Comparison of ENCODE assay signal across 20 cellular contexts in genomic region chr2:46564811-46565241, GRCh38. TPM values are rescaled to one million over a fixed set of nuclear protein-coding genes. Genes with fewer than 3 reads are reported as not detected.
A peak's percentile ranks its signal among the peaks of the same experiment; 100 is the strongest.
DNase-seq lines count a peak whose midpoint lies in the region; ATAC-seq, FAIRE-seq and TF ChIP-seq lines count a peak whose summit lies in the region.
"Had no signal": no experiment of that assay in that cellular context is flagged by ENCODE, and none has a peak within 500 bp of the region (broad histone marks: within the 10 kb centered on the region; RNA-seq: fewer than 3 reads in every experiment).

No MANE protein-coding gene starts in this region.

- H3K4me3 Mint-ChIP-seq in HFFc6 = no peak overlapping the region
- no peak overlapping the region for H3K4me3 Mint-ChIP-seq in T-helper 17 cell
- no peak overlapping the region for H3K4me3 Mint-ChIP-seq in activated T-cell treated with anti-CD3 and anti-CD28 coated beads, Interleukin-2, amount 50 U/mL, for 4 hours
- H3K4me3 Mint-ChIP-seq: activated naive CD8-positive, alpha-beta T cell treated with anti-CD3 and anti-CD28 coated beads for 36 hours; nephron progenitor cell; T-helper 1 cell treated with Interleukin-12 subunit alpha and Interleukin-12 subunit beta and Interleukin-4 antibody, amounts not matched to agents 30 μg/mL and 1 μg/mL, for 36 hours had no signal

- H3K27me3 Mint-ChIP-seq in HFFc6 (ENCODE audit: insufficient read depth) (peaks cover 2% of the 10 kb centered on the region), T-helper 17 cell (no peaks in the 10 kb centered on the region)
- H3K27me3 Mint-ChIP-seq in activated T-cell treated with anti-CD3 and anti-CD28 coated beads, Interleukin-2, amount 50 U/mL, for 4 hours (ENCODE audit: low read depth) = no peaks in the 10 kb centered on the region
- H3K27me3 Mint-ChIP-seq: activated naive CD8-positive, alpha-beta T cell treated with anti-CD3 and anti-CD28 coated beads for 36 hours had no signal

- H3K4me1 ChIP-seq in A549 = no peaks in the 10 kb centered on the region
- H3K4me1 ChIP-seq: Caco-2 had no signal

- WGBS in A549 (ENCODE audit: missing lambda C conversion rate) = 59% methylated on average over 3 of the region's 3 CpGs

- ATAC-seq in A549 (peak; percentile 58 to 70; a peak in 4 of 6 replicates), T-helper 17 cell (no peak), left ventricle myocardium superior (peak; percentile 82)
- ATAC-seq in activated T-cell treated with anti-CD3 and anti-CD28 coated beads, Interleukin-2, amount 50 U/mL, for 4 hours = no peak
- ATAC-seq: sciatic nerve had no signal

- peak overlapping the region; percentile 42 for H3K27ac Mint-ChIP-seq in HFFc6
- H3K27ac Mint-ChIP-seq in T-helper 17 cell = peak overlapping the region; percentile 82
- H3K27ac Mint-ChIP-seq: activated naive CD8-positive, alpha-beta T cell treated with anti-CD3 and anti-CD28 coated beads for 36 hours; nephron progenitor cell; T-helper 1 cell treated with Interleukin-12 subunit alpha and Interleukin-12 subunit beta and Interleukin-4 antibody, amounts not matched to agents 30 μg/mL and 1 μg/mL, for 36 hours had no signal

- H3K4me1 Mint-ChIP-seq in HFFc6 (ENCODE audit: low read depth) (peaks cover 33% of the 10 kb centered on the region), T-helper 17 cell (peaks cover 30% of the 10 kb centered on the region)
- peaks cover 41% of the 10 kb centered on the region for H3K4me1 Mint-ChIP-seq in activated T-cell treated with anti-CD3 and anti-CD28 coated beads, Interleukin-2, amount 50 U/mL, for 4 hours (ENCODE audit: low read depth)

- H3K4me3 ChIP-seq in A549 = no peak overlapping the region
- H3K4me3 ChIP-seq: uterus had no signal

- CTCF ChIA-PET in A549 (lab: Yijun Ruan, JAX) (interaction anchor here (1.0 to 4.7 kb wide), 5 partner anchors 10 to 85 kb away, joined by 3 to 28 read pairs (median 6); no protein-coding TSS in a partner anchor), HEK293T (lab: Yijun Ruan, JAX) (interaction anchor here (0.7 kb wide), 1 partner anchor 47 kb away, joined by 5 read pairs; no protein-coding TSS in a partner anchor)

- no peaks in the 10 kb centered on the region for H3K9me3 ChIP-seq in A549
- no peaks in the 10 kb centered on the region for H3K9me3 ChIP-seq in T-helper 17 cell (ENCODE audit: control insufficient read depth, low read length, poor library complexity, severe bottlenecking)
- H3K9me3 ChIP-seq: Caco-2, uterus had no signal

- POLR2A ChIA-PET in A549 (lab: Yijun Ruan, JAX) (no interaction called here), HEK293T (lab: Yijun Ruan, JAX) (interaction anchor here (0.7 kb wide), 1 partner anchor 26 kb away, joined by 3 read pairs; no protein-coding TSS in a partner anchor)

- no peak overlapping the region for H3K27ac ChIP-seq in A549
- H3K27ac ChIP-seq: uterus had no signal

- H3K4me2 ChIP-seq in A549 = no peak overlapping the region

- TF ChIP-seq POLR2A in A549 (IDR thresholded peaks at IDR 0.05; ENCODE audit: low read length) = no peak

- TF ChIP-seq CTCF in A549 (IDR thresholded peaks at IDR 0.05) (no peak), HFFc6 (IDR thresholded peaks at IDR 0.05) (0 out of 2 replicates have a peak, but pooled peaks have one; percentile 31)

- no peak for FAIRE-seq in A549 (lab: Jason Lieb, UNC)
- FAIRE-seq: H54 had no signal

- no peak for TF ChIP-seq RAD21 in A549 (conservative IDR thresholded peaks at IDR 0.05 in 1 of 2, IDR thresholded peaks at IDR 0.05 in 1 of 2)

- H3K36me3 Mint-ChIP-seq in HFFc6 (ENCODE audit: low read depth) = peaks cover 6% of the 10 kb centered on the region; the same call in 1 of the 2 replicates
- H3K36me3 Mint-ChIP-seq in T-helper 17 cell (ENCODE audit: low read depth) = peaks cover 3% of the 10 kb centered on the region
- H3K36me3 Mint-ChIP-seq in activated T-cell treated with anti-CD3 and anti-CD28 coated beads, Interleukin-2, amount 50 U/mL, for 4 hours (ENCODE audit: insufficient read depth) = peaks cover 3% of the 10 kb centered on the region

- TF ChIP-seq EP300 in A549 (IDR thresholded peaks at IDR 0.05) = no peak

- no peaks in the 10 kb centered on the region for H3K9me3 Mint-ChIP-seq in HFFc6
- H3K9me3 Mint-ChIP-seq in activated T-cell treated with anti-CD3 and anti-CD28 coated beads, Interleukin-2, amount 50 U/mL, for 4 hours = no peaks in the 10 kb centered on the region
- H3K9me3 Mint-ChIP-seq: activated naive CD8-positive, alpha-beta T cell treated with anti-CD3 and anti-CD28 coated beads for 36 hours; nephron progenitor cell; T-helper 1 cell treated with Interleukin-12 subunit alpha and Interleukin-12 subunit beta and Interleukin-4 antibody, amounts not matched to agents 30 μg/mL and 1 μg/mL, for 36 hours had no signal

- intact Hi-C loops in left ventricle myocardium superior (cut with micrococcal nuclease) = no loop called here

- no peak for DNase-seq in A549 (ENCODE audit: low read depth in 1 of 2, low spot score in 1 of 2)
- DNase-seq in HFFc6 = no peak
- no peak for DNase-seq in T-helper 17 cell
- peak; percentile 49 for DNase-seq in left ventricle myocardium superior
- no peak for DNase-seq in activated T-cell treated with anti-CD3 and anti-CD28 coated beads, Interleukin-2, amount 50 U/mL, for 4 hours
- no peak for DNase-seq in superior temporal gyrus (ENCODE audit: extremely low spot score)
- DNase-seq in LoVo (ENCODE audit: low spot score) = no peak
- DNase-seq in HEK293T (ENCODE audit: extremely low spot score) = no peak
- DNase-seq: activated naive CD8-positive, alpha-beta T cell treated with anti-CD3 and anti-CD28 coated beads for 36 hours; activated T-cell treated with anti-CD3 and anti-CD28 coated beads for 4 hours; Caco-2; glutamatergic neuron; NCI-H187 treated with DMSO at 0.1 percent for 48 hours; NCI-H524 treated with DMSO at 0.1 percent for 48 hours; nephron progenitor cell; stimulated activated CD4-positive, alpha-beta T cell treated with anti-CD3 and anti-CD28 coated beads, Interleukin-4, amount 100 ng/mL, for 4 hours; uterus had no signal

TF ChIP-seq in HEK293T, 16 proteins besides CTCF, POLR2A, EP300 and RAD21 (continues in another document):
- TF ChIP-seq ARNT (IDR thresholded peaks at IDR 0.05) = no peak
- no peak for TF ChIP-seq SP1 (IDR thresholded peaks at IDR 0.05)
- TF ChIP-seq LEF1 (IDR thresholded peaks at IDR 0.05; ENCODE audit: borderline replicate concordance) = no peak
- TF ChIP-seq HDGF (IDR thresholded peaks at IDR 0.05; ENCODE audit: borderline replicate concordance) = no peak
- no peak for TF ChIP-seq NFRKB (IDR thresholded peaks at IDR 0.05)
- no peak for TF ChIP-seq FOXM1 (IDR thresholded peaks at IDR 0.05; ENCODE audit: borderline replicate concordance)
- no peak for TF ChIP-seq CTBP1 (IDR thresholded peaks at IDR 0.05; ENCODE audit: borderline replicate concordance)
- no peak for TF ChIP-seq SUZ12 (IDR thresholded peaks at IDR 0.05)
- no peak for TF ChIP-seq TARDBP (IDR thresholded peaks at IDR 0.05)
- TF ChIP-seq ELF4 (IDR thresholded peaks at IDR 0.05) = no peak
- no peak for TF ChIP-seq FOXK2 (IDR thresholded peaks at IDR 0.05)
- no peak for TF ChIP-seq L3MBTL2 (conservative IDR thresholded peaks at IDR 0.05)

RNA-seq across cellular contexts. Expression of gene ATP6V1E2, which starts 22.4 kb away (rescaled TPM):
- polyA plus RNA-seq in A549 (2011; rRNA removed) (32.4 and 45.6 TPM in 2 replicates), A549 (2017; fragmentation: RNase III; extraction: RNeasy Plus Mini Kit Qiagen cat#74134 plus additional on column Dnase treatment) (18.6 to 22.7 TPM (median 19.1 TPM) in 3 replicates)
- polyA plus RNA-seq in A549 (2012; cell fraction: cytosol; rRNA removed) = 17.3 and 19.6 TPM in 2 replicates
- polyA plus RNA-seq in A549 (2012; cell fraction: nucleus; rRNA removed) = 11.1 and 13.5 TPM in 2 replicates
- polyA minus RNA-seq in A549 (2011; rRNA and poly(A)+ RNA removed) = 34.1 and 36.4 TPM in 2 replicates
- total RNA-seq in HFFc6 (2021; fragmentation: NEBNext Ultra II Directional; extraction: Animal tissue kit (Norgen Biotek cat#: 25700)) = 1 to 10 TPM; 4.0 to 4.7 (median 4.3) TPM
- total RNA-seq in T-helper 17 cell (10 to 100 TPM in 1 of 2 donors, 1 to 10 TPM in 1; 8.5 to 10.4 TPM), left ventricle myocardium superior (6.1 TPM)
- 1 to 10 TPM; 3.6 to 4.8 (median 4.0) TPM for total RNA-seq in activated T-cell treated with anti-CD3 and anti-CD28 coated beads, Interleukin-2, amount 50 U/mL, for 4 hours

RNA-seq across cellular contexts. Expression of gene RHOQ, which starts 22.5 kb away (rescaled TPM):
- polyA plus RNA-seq in A549 (2011; rRNA removed) = 94.5 and 100 TPM in 2 replicates
- 30.3 and 31.8 TPM in 2 replicates for polyA plus RNA-seq in A549 (2012; cell fraction: cytosol; rRNA removed)
- polyA plus RNA-seq in A549 (2012; cell fraction: nucleus; rRNA removed) = 56.7 and 84.5 TPM in 2 replicates
- 58.8 to 75.5 TPM (median 63.0 TPM) in 3 replicates for polyA plus RNA-seq in A549 (2017; fragmentation: RNase III; extraction: RNeasy Plus Mini Kit Qiagen cat#74134 plus additional on column Dnase treatment)
- 38.0 and 38.5 TPM in 2 replicates for polyA minus RNA-seq in A549 (2011; rRNA and poly(A)+ RNA removed)
- 10 to 100 TPM; 68.9 to 97.7 (median 90.2) TPM for total RNA-seq in HFFc6 (2021; fragmentation: NEBNext Ultra II Directional; extraction: Animal tissue kit (Norgen Biotek cat#: 25700))
- total RNA-seq in T-helper 17 cell = 10 to 100 TPM; 19.7 to 26.5 TPM
- total RNA-seq in left ventricle myocardium superior = 462 TPM
- 10 to 100 TPM in 2 of 3 donors, 1 to 10 TPM in 1; 9.8 to 11.9 (median 11.0) TPM for total RNA-seq in activated T-cell treated with anti-CD3 and anti-CD28 coated beads, Interleukin-2, amount 50 U/mL, for 4 hours

RNA-seq across cellular contexts. Expression of gene PIGF, which starts 52.0 kb away (rescaled TPM):
- polyA plus RNA-seq in A549 (2011; rRNA removed) (85.9 and 98.9 TPM in 2 replicates), A549 (2017; fragmentation: RNase III; extraction: RNeasy Plus Mini Kit Qiagen cat#74134 plus additional on column Dnase treatment) (53.8 to 56.2 TPM (median 54.9 TPM) in 3 replicates)
- 27.4 and 29.5 TPM in 2 replicates for polyA plus RNA-seq in A549 (2012; cell fraction: cytosol; rRNA removed)
- polyA plus RNA-seq in A549 (2012; cell fraction: nucleus; rRNA removed) = 11.5 and 16.3 TPM in 2 replicates
- 24.7 and 29.7 TPM in 2 replicates for polyA minus RNA-seq in A549 (2011; rRNA and poly(A)+ RNA removed)
- 10 to 100 TPM; 20.1 to 32.3 (median 29.3) TPM for total RNA-seq in HFFc6 (2021; fragmentation: NEBNext Ultra II Directional; extraction: Animal tissue kit (Norgen Biotek cat#: 25700))
- total RNA-seq in T-helper 17 cell (10 to 100 TPM; 12.1 to 12.6 TPM), left ventricle myocardium superior (10.9 TPM)
- total RNA-seq in activated T-cell treated with anti-CD3 and anti-CD28 coated beads, Interleukin-2, amount 50 U/mL, for 4 hours = 10 to 100 TPM; 13.2 to 14.2 (median 14.0) TPM

RNA-seq across cellular contexts. Expression of gene CRIPT, which starts 52.2 kb away (rescaled TPM):
- polyA plus RNA-seq in A549 (2011; rRNA removed) = 21.9 and 31.1 TPM in 2 replicates
- 5.2 and 6.0 TPM in 2 replicates for polyA plus RNA-seq in A549 (2012; cell fraction: cytosol; rRNA removed)
- 1.1 and 2.1 TPM in 2 replicates for polyA plus RNA-seq in A549 (2012; cell fraction: nucleus; rRNA removed)
- 17.1 to 21.8 TPM (median 21.7 TPM) in 3 replicates for polyA plus RNA-seq in A549 (2017; fragmentation: RNase III; extraction: RNeasy Plus Mini Kit Qiagen cat#74134 plus additional on column Dnase treatment)
- 8.0 and 11.7 TPM in 2 replicates for polyA minus RNA-seq in A549 (2011; rRNA and poly(A)+ RNA removed)
- 10 to 100 TPM; 17.7 to 20.5 (median 18.2) TPM for total RNA-seq in HFFc6 (2021; fragmentation: NEBNext Ultra II Directional; extraction: Animal tissue kit (Norgen Biotek cat#: 25700))
- 10 to 100 TPM; 13.5 to 14.7 TPM for total RNA-seq in T-helper 17 cell
- total RNA-seq in left ventricle myocardium superior = 19.0 TPM
- 1 to 10 TPM; 7.4 to 9.0 (median 8.9) TPM for total RNA-seq in activated T-cell treated with anti-CD3 and anti-CD28 coated beads, Interleukin-2, amount 50 U/mL, for 4 hours

Comparison
In these comparisons a context has a peak if more than half of its experiments do, and no peak if none do; other contexts are left out.
1. ATAC-seq: peak in A549 (2 of 2) and left ventricle myocardium superior (single experiment); none in T-helper 17 cell (single experiment) and activated T-cell treated with anti-CD3 and anti-CD28 coated beads, Interleukin-2, amount 50 U/mL, for 4 hours (0 of 2).